Comparison of ENCODE assay signal across 28 cellular contexts in the genomic region with DNA sequence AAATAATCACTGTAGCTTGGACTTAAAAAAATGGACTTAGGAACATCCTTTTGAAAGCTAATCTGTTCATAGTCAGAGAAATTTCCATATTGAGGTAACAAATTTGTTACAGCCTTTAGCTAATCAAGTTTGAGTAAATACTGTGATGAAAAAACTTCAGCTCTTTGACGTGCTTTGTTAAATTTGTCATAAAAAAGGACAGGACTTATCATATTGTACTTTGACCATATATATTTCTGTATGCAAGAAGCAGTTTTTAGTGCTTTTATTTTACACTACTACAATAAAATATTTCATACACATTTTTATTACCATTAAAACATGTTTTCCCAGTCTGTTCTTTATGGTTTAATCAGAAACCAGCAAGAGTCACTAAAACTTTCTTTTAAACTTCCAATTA. TPM values are rescaled to one million over a fixed set of nuclear protein-coding genes. Genes with fewer than 3 reads are reported as not detected.
A peak's percentile ranks its signal among the peaks of the same experiment; 100 is the strongest.
DNase-seq lines count a peak whose midpoint lies in the region; ATAC-seq, FAIRE-seq and TF ChIP-seq lines count a peak whose summit lies in the region.
"Had no signal": no experiment of that assay in that cellular context is flagged by ENCODE, and none has a peak within 500 bp of the region (broad histone marks: within the 10 kb centered on the region; RNA-seq: fewer than 3 reads in every experiment).

No MANE protein-coding gene starts in this region.

- 42 to 43% methylated on average over 1 of the region's 1 CpG for WGBS in pancreas, 2 donors

- no peak for TF ChIP-seq POLR2A in H54 (IDR thresholded peaks at IDR 0.05; ENCODE audit: low read depth, low read length)

- no peaks in the 10 kb centered on the region for H3K36me3 ChIP-seq in pancreas
- H3K36me3 ChIP-seq: BE2C, BLaER1 had no signal

- H3K4me3 Mint-ChIP-seq in HFFc6 = no peak overlapping the region
- H3K4me3 Mint-ChIP-seq: CD14-positive monocyte; CD4-positive, alpha-beta memory T cell; CD4-positive, CD25-positive, alpha-beta regulatory T cell; CD8-positive, alpha-beta memory T cell had no signal

- H3K4me1 Mint-ChIP-seq in HFFc6 (ENCODE audit: low read depth) = no peaks in the 10 kb centered on the region
- H3K4me1 Mint-ChIP-seq: CD4-positive, alpha-beta memory T cell; CD8-positive, alpha-beta memory T cell had no signal

- H3K9me3 Mint-ChIP-seq in HFFc6 = no peaks in the 10 kb centered on the region
- H3K9me3 Mint-ChIP-seq: CD14-positive monocyte; CD4-positive, alpha-beta memory T cell; CD4-positive, CD25-positive, alpha-beta regulatory T cell; CD8-positive, alpha-beta memory T cell had no signal

- H3K27ac Mint-ChIP-seq in HFFc6 = no peak overlapping the region
- H3K27ac Mint-ChIP-seq: CD14-positive monocyte; CD4-positive, alpha-beta memory T cell; CD4-positive, CD25-positive, alpha-beta regulatory T cell; CD8-positive, alpha-beta memory T cell had no signal

- TF ChIP-seq CTCF in pancreas (IDR thresholded peaks at IDR 0.05) = no peak
- TF ChIP-seq CTCF in HFFc6 (IDR thresholded peaks at IDR 0.05) = no peak

- no peaks in the 10 kb centered on the region for H3K9me3 ChIP-seq in pancreas
- H3K9me3 ChIP-seq: A549, BE2C, BLaER1 had no signal

- FAIRE-seq in H54 (lab: Jason Lieb, UNC) (peak; percentile 43), colon (lab: Jason Lieb, UNC) (peak; percentile 86), pancreas (lab: Jason Lieb, UNC) (peak; percentile 89)
- FAIRE-seq: A549, GM12878, GM12892, GM18507 had no signal

- peak; percentile 64 for ATAC-seq in left colon
- no peak for ATAC-seq in pancreas
- ATAC-seq: A549, GM12878 had no signal

- intact Hi-C loops in left colon (cut with DNase I, micrococcal nuclease) = no loop called here
- intact Hi-C loops in pancreas (cut with DNase I) = no loop called here

- H3K27me3 Mint-ChIP-seq in HFFc6 (ENCODE audit: insufficient read depth) = peaks cover 10% of the 10 kb centered on the region; the same call in 1 of the 2 replicates
- H3K27me3 Mint-ChIP-seq: CD4-positive, alpha-beta memory T cell; CD4-positive, CD25-positive, alpha-beta regulatory T cell; CD8-positive, alpha-beta memory T cell had no signal

- H3K36me3 Mint-ChIP-seq in HFFc6 (ENCODE audit: low read depth) = no peaks in the 10 kb centered on the region

- no peak overlapping the region for H3K27ac ChIP-seq in pancreas
- H3K27ac ChIP-seq: 22Rv1, A549, BLaER1 had no signal

- DNase-seq in H54 (ENCODE audit: insufficient read length, low spot score) = no peak
- no peak for DNase-seq in left colon
- no peak for DNase-seq in pancreas
- no peak for DNase-seq in HFFc6
- no peak for DNase-seq in activated T-cell treated with anti-CD3 and anti-CD28 coated beads for 4 hours
- DNase-seq in NCI-H1092 (lab: John Stamatoyannopoulos, UW) = no peak
- no peak for DNase-seq in AG08396 (ENCODE audit: low spot score)
- DNase-seq: BE2C; C1 segment of cervical spinal cord; CD4-positive, alpha-beta memory T cell; CD4-positive, CD25-positive, alpha-beta regulatory T cell; CD8-positive, alpha-beta memory T cell; COR-L47; DMS 273 treated with DMSO at 0.1 percent for 48 hours; DMS153; DMS53; DMS79; DND-41; EL; GDM1 had no signal

- no peak overlapping the region for H3K4me3 ChIP-seq in pancreas
- H3K4me3 ChIP-seq: A549, BLaER1, GM12878 had no signal

- no peaks in the 10 kb centered on the region for H3K27me3 ChIP-seq in pancreas
- H3K27me3 ChIP-seq: BE2C, BLaER1 had no signal

- H3K4me1 ChIP-seq in pancreas = no peaks in the 10 kb centered on the region
- H3K4me1 ChIP-seq: A549, BE2C, BLaER1 had no signal

RNA-seq across cellular contexts. Expression of gene CYCS, which starts 14.5 kb away (rescaled TPM):
- 100 to 1,000 TPM; 337 to 391 TPM for total RNA-seq in left colon
- 10 to 100 TPM; 14.8 to 31.9 (median 27.4) TPM for total RNA-seq in pancreas
- 10 to 100 TPM; 13.0 to 28.0 TPM for polyA plus RNA-seq in pancreas
- 100 to 1,000 TPM; 113 to 142 (median 130) TPM for total RNA-seq in HFFc6 (2021; fragmentation: NEBNext Ultra II Directional; extraction: Animal tissue kit (Norgen Biotek cat#: 25700))
